ENCODE assay signal across 1 cellular context in the genomic region with DNA sequence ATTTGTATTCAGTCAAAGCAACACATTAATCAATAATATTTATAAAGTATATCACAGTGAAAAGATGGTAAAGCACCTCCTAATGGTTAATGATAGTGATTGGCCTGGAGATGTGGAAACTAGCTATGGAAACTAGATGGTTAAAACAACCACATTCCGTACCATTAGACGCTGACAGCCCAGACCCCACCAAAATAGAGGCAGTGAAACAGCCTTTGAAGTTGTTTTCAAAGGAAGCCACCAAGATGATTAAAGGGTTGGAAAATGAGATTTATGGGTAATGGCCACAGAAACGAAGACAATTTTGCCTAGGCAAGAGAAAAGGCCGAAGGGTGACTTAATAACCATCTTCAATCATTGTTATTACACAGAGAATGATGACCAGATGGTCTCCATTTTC.
TF ChIP-seq lines count a peak whose summit lies in the region.

No MANE protein-coding gene starts in this region.

TF ChIP-seq in endothelial cell of umbilical vein, 7 proteins besides CTCF, POLR2A, EP300 and RAD21:
- TF ChIP-seq POLR2AphosphoS5 (IDR thresholded peaks at IDR 0.05; ENCODE audit: insufficient read depth, low read depth, low read length) (no peak), MYC (IDR thresholded peaks at IDR 0.05; ENCODE audit: low read depth, low read length) (no peak), JUN (IDR thresholded peaks at IDR 0.05; ENCODE audit: borderline replicate concordance, insufficient read depth, insufficient read length, low read depth) (no peak), GATA2 (IDR thresholded peaks at IDR 0.05; ENCODE audit: insufficient read depth, insufficient read length, low read depth, low read length) (no peak), FOS (IDR thresholded peaks at IDR 0.05; ENCODE audit: borderline replicate concordance, insufficient read depth, low read length) (no peak), EZH2 (IDR thresholded peaks at IDR 0.05; ENCODE audit: borderline replicate concordance, low read depth, low read length, severe bottlenecking) (no peak)
- TF ChIP-seq, protein P1, sequence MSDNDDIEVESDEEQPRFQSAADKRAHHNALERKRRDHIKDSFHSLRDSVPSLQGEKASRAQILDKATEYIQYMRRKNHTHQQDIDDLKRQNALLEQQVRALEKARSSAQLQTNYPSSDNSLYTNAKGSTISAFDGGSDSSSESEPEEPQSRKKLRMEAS (IDR thresholded peaks at IDR 0.05; ENCODE audit: insufficient read depth, insufficient read length), result no peak
